In genomic region chr17:16250635-16251034, GRCh38 we compare ENCODE assay signal across 1 cellular context.
TF ChIP-seq lines count a peak whose summit lies in the region.

No MANE protein-coding gene starts in this region.

TF ChIP-seq in IMR-90, 13 proteins besides CTCF, POLR2A, EP300 and RAD21:
- no peak for TF ChIP-seq RFX5 (IDR thresholded peaks at IDR 0.05; ENCODE audit: low read depth, low read length)
- TF ChIP-seq CEBPB (IDR thresholded peaks at IDR 0.05; ENCODE audit: low read depth, low read length) = peak; percentile 85
